ENCODE assay signal across 19 cellular contexts in genomic region chr16:15511759-15512487, GRCh38.
DNase-seq lines count a peak whose midpoint lies in the region; ATAC-seq, FAIRE-seq and TF ChIP-seq lines count a peak whose summit lies in the region.
"Had no signal": no experiment of that assay in that cellular context is flagged by ENCODE, and none has a peak within 500 bp of the region (broad histone marks: within the 10 kb centered on the region; RNA-seq: fewer than 3 reads in every experiment).

No MANE protein-coding gene starts in this region.

- H3K27ac Mint-ChIP-seq in T-helper 17 cell: peak overlapping the region; percentile 85
- H3K27ac Mint-ChIP-seq in activated CD8-positive, alpha-beta memory T cell treated with anti-CD3 and anti-CD28 coated beads, Interleukin-2, amount 10 ng/mL, durations not matched to agents 7 days and 5 days: no peak overlapping the region
- H3K27ac Mint-ChIP-seq: CD8-positive, alpha-beta T cell; IgD-negative memory B cell had no signal

- H3K4me1 ChIP-seq in HepG2 (ENCODE audit: insufficient read depth, low read length) (no peaks in the 10 kb centered on the region), right lobe of liver (no peaks in the 10 kb centered on the region)

- H3K4me3 ChIP-seq in HepG2 (replicated peaks in 1 of 3; ENCODE audit: insufficient read depth in 1 of 3, low read depth in 2 of 3, low read length in 3 of 3): no peak overlapping the region
- H3K4me3 ChIP-seq in right lobe of liver: no peak overlapping the region
- no peak overlapping the region for H3K4me3 ChIP-seq in fibroblast of pulmonary artery (replicated peaks; ENCODE audit: low read depth, low read length)
- H3K4me3 ChIP-seq: A549 had no signal

- TF ChIP-seq POLR2A in HepG2 (IDR thresholded peaks at IDR 0.05; ENCODE audit: insufficient read depth in 1 of 2, low read depth in 2 of 2, low read length in 2 of 2): no peak
- TF ChIP-seq POLR2A in right lobe of liver (IDR thresholded peaks at IDR 0.05): no peak

- H3K36me3 Mint-ChIP-seq in T-helper 17 cell (ENCODE audit: low read depth): peaks cover 2% of the 10 kb centered on the region
- H3K36me3 Mint-ChIP-seq in activated CD8-positive, alpha-beta memory T cell treated with anti-CD3 and anti-CD28 coated beads, Interleukin-2, amount 10 ng/mL, durations not matched to agents 7 days and 5 days: no peaks in the 10 kb centered on the region
- H3K36me3 Mint-ChIP-seq: CD8-positive, alpha-beta T cell; IgD-negative memory B cell had no signal

- H3K9me3 ChIP-seq in HepG2 (ENCODE audit: low read length) (no peaks in the 10 kb centered on the region), right lobe of liver (no peaks in the 10 kb centered on the region), T-helper 17 cell (ENCODE audit: control insufficient read depth, low read length, poor library complexity, severe bottlenecking) (no peaks in the 10 kb centered on the region)
- H3K9me3 ChIP-seq: A549 had no signal

- WGBS in HepG2 (ENCODE audit: low lambda C conversion rate): 78% methylated on average over 11 of the region's 11 CpGs
- WGBS in right lobe of liver (ENCODE audit: insufficient coverage, low coverage, low lambda C conversion rate, missing lambda C conversion rate): 98% methylated on average over 8 of the region's 11 CpGs

- POLR2A ChIA-PET in HepG2 (lab: Yijun Ruan, JAX): no interaction called here

- intact Hi-C loops in HepG2 (cut with micrococcal nuclease; ENCODE audit: unreplicated experiment) (no loop called here), right lobe of liver (cut with DNase I) (no loop called here)

- no peak for TF ChIP-seq RAD21 in HepG2 (CRISPR knock-in tag; IDR thresholded peaks at IDR 0.05)

- in situ Hi-C loops in HepG2 (cut with HindIII; ENCODE audit: extremely low pct_ligation_motif_present, low pct_unique_long_range_greater_than_20kb): loop anchor here (5.0 kb wide), 1 partner anchor 190 kb away; no protein-coding TSS in a partner anchor

- DNase-seq in HepG2 (ENCODE audit: low spot score) (no peak), right lobe of liver (no peak), T-helper 17 cell (no peak), fibroblast of pulmonary artery (ENCODE audit: low read depth) (peak; percentile 11), HK-2 (ENCODE audit: unreplicated experiment) (no peak)
- no peak for DNase-seq in activated CD8-positive, alpha-beta memory T cell treated with anti-CD3 and anti-CD28 coated beads, Interleukin-2, amount 10 ng/mL, durations not matched to agents 7 days and 5 days
- DNase-seq: AML-193; Calu3; CD8-positive, alpha-beta T cell; DMS79 treated with DMSO at 0.1 percent for 48 hours; GF-D8; H9 had no signal

- BruUV-seq in HepG2 (replicated peaks; lab: Mats Ljungman, UMichigan): no TSS peak

- no peaks in the 10 kb centered on the region for H4K20me1 ChIP-seq in HepG2 (ENCODE audit: insufficient read depth, low read length)

- H2AFZ ChIP-seq in HepG2 (ENCODE audit: low read length): no peak overlapping the region

- no peak overlapping the region for H3K4me3 Mint-ChIP-seq in T-helper 17 cell
- no peak overlapping the region for H3K4me3 Mint-ChIP-seq in activated CD8-positive, alpha-beta memory T cell treated with anti-CD3 and anti-CD28 coated beads, Interleukin-2, amount 10 ng/mL, durations not matched to agents 7 days and 5 days
- H3K4me3 Mint-ChIP-seq: CD8-positive, alpha-beta T cell; H9 had no signal

- CTCF ChIA-PET in HepG2 (lab: Yijun Ruan, JAX; ENCODE audit: low intra/inter-chr PET ratio, low total read pairs): no interaction called here
- CTCF ChIA-PET in activated CD8-positive, alpha-beta memory T cell treated with anti-CD3 and anti-CD28 coated beads, Interleukin-2, amount 10 ng/mL, durations not matched to agents 7 days and 5 days (lab: Charles Lee): interaction anchor here (0.7 kb wide), 1 partner anchor 44 kb away, joined by 3 read pairs; no protein-coding TSS in a partner anchor

- H3K9me3 Mint-ChIP-seq in activated CD8-positive, alpha-beta memory T cell treated with anti-CD3 and anti-CD28 coated beads, Interleukin-2, amount 10 ng/mL, durations not matched to agents 7 days and 5 days (ENCODE audit: low read depth): no peaks in the 10 kb centered on the region
- H3K9me3 Mint-ChIP-seq: CD8-positive, alpha-beta T cell; H9; IgD-negative memory B cell had no signal

- H3K27me3 Mint-ChIP-seq in T-helper 17 cell: peaks cover 14% of the 10 kb centered on the region
- H3K27me3 Mint-ChIP-seq in activated CD8-positive, alpha-beta memory T cell treated with anti-CD3 and anti-CD28 coated beads, Interleukin-2, amount 10 ng/mL, durations not matched to agents 7 days and 5 days: peaks cover 10% of the 10 kb centered on the region

- peaks cover 12% of the 10 kb centered on the region for H3K4me1 Mint-ChIP-seq in T-helper 17 cell
- H3K4me1 Mint-ChIP-seq in activated CD8-positive, alpha-beta memory T cell treated with anti-CD3 and anti-CD28 coated beads, Interleukin-2, amount 10 ng/mL, durations not matched to agents 7 days and 5 days: peaks cover 19% of the 10 kb centered on the region

- no peaks in the 10 kb centered on the region for H3K27me3 ChIP-seq in HepG2 (ENCODE audit: control insufficient read depth in 1 of 2, insufficient read depth in 2 of 2, low read length in 2 of 2)
- no peaks in the 10 kb centered on the region for H3K27me3 ChIP-seq in right lobe of liver

- no peaks in the 10 kb centered on the region for H3K79me2 ChIP-seq in HepG2 (ENCODE audit: insufficient read depth, low read length)

- H3K9ac ChIP-seq in HepG2 (ENCODE audit: insufficient read depth, low read depth, low read length): no peak overlapping the region

- no peak for ATAC-seq in HepG2
- ATAC-seq in right lobe of liver: no peak
- ATAC-seq in T-helper 17 cell: no peak
- ATAC-seq in HG03342 (IDR thresholded peaks at IDR 0.05; ENCODE audit: unreplicated experiment): no peak
- no peak for ATAC-seq in activated CD8-positive, alpha-beta memory T cell treated with anti-CD3 and anti-CD28 coated beads, Interleukin-2, amount 10 ng/mL, durations not matched to agents 7 days and 5 days
- ATAC-seq: A549; CD8-positive, alpha-beta T cell had no signal

- TF ChIP-seq CTCF in HepG2 (CRISPR knock-in tag; IDR thresholded peaks at IDR 0.05) (no peak), right lobe of liver (IDR thresholded peaks at IDR 0.05) (no peak), fibroblast of pulmonary artery (IDR thresholded peaks at IDR 0.05; ENCODE audit: low read length, missing control alignments) (no peak)

- H3K27ac ChIP-seq in HepG2 (ENCODE audit: extremely low read length, insufficient read depth, low read length) (no peak overlapping the region), right lobe of liver (no peak overlapping the region)
- H3K27ac ChIP-seq: 22Rv1 had no signal

- no peak for TF ChIP-seq EP300 in HepG2 (IDR thresholded peaks at IDR 0.05; ENCODE audit: low read depth in 2 of 2, low read length in 2 of 2)
- no peak for TF ChIP-seq EP300 in HepG2 (CRISPR knock-in tag; IDR thresholded peaks at IDR 0.05; ENCODE audit: borderline replicate concordance)

- no peak overlapping the region for H3K4me2 ChIP-seq in HepG2 (ENCODE audit: low read depth, low read length)
- H3K4me2 ChIP-seq: A549 had no signal

- H3K36me3 ChIP-seq in HepG2 (replicated peaks in 1 of 2; ENCODE audit: control insufficient read depth in 1 of 2, insufficient read depth in 2 of 2, low read length in 2 of 2): no peaks in the 10 kb centered on the region
- no peaks in the 10 kb centered on the region for H3K36me3 ChIP-seq in right lobe of liver

- FAIRE-seq in HepG2 (lab: Jason Lieb, UNC): no peak
- FAIRE-seq: A549, GM19239, H1, HTR-8/SVneo had no signal

TF ChIP-seq in HepG2, 621 proteins besides CTCF, POLR2A, EP300 and RAD21:
- 0 out of 2 replicates have a peak, but pooled peaks have one; percentile 14 for TF ChIP-seq CEBPG (CRISPR knock-in tag; IDR thresholded peaks at IDR 0.05)
- TF ChIP-seq CEBPB (IDR thresholded peaks at IDR 0.05; ENCODE audit: borderline replicate concordance, low read depth, low read length): peak; percentile 68; the same call in 1 of the 2 replicates
- no peak for TF ChIP-seq SNAPC5 (CRISPR knock-in tag; IDR thresholded peaks at IDR 0.05; ENCODE audit: borderline replicate concordance)
- TF ChIP-seq ATF7 (IDR thresholded peaks at IDR 0.05): peak; percentile 40; the same call in 1 of the 2 replicates
- TF ChIP-seq ATF7 (CRISPR knock-in tag; IDR thresholded peaks at IDR 0.05): no peak
